ENCODE assay signal across 1 cellular context in genomic region chr12:110079477-110080400, GRCh38.
A peak's percentile ranks its signal among the peaks of the same experiment; 100 is the strongest.
TF ChIP-seq lines count a peak whose summit lies in the region.

No MANE protein-coding gene starts in this region.

TF ChIP-seq in K562, 482 proteins besides CTCF, POLR2A, EP300 and RAD21 (continued from another document and continues in another):
- TF ChIP-seq, protein P1, sequence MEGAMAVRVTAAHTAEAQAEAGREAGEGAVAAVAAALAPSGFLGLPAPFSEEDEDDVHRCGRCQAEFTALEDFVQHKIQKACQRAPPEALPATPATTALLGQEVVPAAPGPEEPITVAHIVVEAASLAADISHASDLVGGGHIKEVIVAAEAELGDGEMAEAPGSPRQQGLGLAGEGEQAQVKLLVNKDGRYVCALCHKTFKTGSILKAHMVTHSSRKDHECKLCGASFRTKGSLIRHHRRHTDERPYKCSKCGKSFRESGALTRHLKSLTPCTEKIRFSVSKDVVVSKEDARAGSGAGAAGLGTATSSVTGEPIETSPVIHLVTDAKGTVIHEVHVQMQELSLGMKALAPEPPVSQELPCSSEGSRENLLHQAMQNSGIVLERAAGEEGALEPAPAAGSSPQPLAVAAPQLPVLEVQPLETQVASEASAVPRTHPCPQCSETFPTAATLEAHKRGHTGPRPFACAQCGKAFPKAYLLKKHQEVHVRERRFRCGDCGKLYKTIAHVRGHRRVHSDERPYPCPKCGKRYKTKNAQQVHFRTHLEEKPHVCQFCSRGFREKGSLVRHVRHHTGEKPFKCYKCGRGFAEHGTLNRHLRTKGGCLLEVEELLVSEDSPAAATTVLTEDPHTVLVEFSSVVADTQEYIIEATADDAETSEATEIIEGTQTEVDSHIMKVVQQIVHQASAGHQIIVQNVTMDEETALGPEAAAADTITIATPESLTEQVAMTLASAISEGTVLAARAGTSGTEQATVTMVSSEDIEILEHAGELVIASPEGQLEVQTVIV (CRISPR knock-in tag; IDR thresholded peaks at IDR 0.05; ENCODE audit: borderline replicate concordance) = no peak
- no peak for TF ChIP-seq ZNF165 (CRISPR knock-in tag; IDR thresholded peaks at IDR 0.05; ENCODE audit: borderline replicate concordance)
- peak; percentile 9; the same call in 1 of the 2 replicates for TF ChIP-seq MAFF (IDR thresholded peaks at IDR 0.05; ENCODE audit: low read length)
- TF ChIP-seq, protein P2, sequence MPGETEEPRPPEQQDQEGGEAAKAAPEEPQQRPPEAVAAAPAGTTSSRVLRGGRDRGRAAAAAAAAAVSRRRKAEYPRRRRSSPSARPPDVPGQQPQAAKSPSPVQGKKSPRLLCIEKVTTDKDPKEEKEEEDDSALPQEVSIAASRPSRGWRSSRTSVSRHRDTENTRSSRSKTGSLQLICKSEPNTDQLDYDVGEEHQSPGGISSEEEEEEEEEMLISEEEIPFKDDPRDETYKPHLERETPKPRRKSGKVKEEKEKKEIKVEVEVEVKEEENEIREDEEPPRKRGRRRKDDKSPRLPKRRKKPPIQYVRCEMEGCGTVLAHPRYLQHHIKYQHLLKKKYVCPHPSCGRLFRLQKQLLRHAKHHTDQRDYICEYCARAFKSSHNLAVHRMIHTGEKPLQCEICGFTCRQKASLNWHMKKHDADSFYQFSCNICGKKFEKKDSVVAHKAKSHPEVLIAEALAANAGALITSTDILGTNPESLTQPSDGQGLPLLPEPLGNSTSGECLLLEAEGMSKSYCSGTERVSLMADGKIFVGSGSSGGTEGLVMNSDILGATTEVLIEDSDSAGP (CRISPR knock-in tag; IDR thresholded peaks at IDR 0.05) = 0 out of 2 replicates have a peak, but pooled peaks have one; percentile 21
- TF ChIP-seq, protein P3, sequence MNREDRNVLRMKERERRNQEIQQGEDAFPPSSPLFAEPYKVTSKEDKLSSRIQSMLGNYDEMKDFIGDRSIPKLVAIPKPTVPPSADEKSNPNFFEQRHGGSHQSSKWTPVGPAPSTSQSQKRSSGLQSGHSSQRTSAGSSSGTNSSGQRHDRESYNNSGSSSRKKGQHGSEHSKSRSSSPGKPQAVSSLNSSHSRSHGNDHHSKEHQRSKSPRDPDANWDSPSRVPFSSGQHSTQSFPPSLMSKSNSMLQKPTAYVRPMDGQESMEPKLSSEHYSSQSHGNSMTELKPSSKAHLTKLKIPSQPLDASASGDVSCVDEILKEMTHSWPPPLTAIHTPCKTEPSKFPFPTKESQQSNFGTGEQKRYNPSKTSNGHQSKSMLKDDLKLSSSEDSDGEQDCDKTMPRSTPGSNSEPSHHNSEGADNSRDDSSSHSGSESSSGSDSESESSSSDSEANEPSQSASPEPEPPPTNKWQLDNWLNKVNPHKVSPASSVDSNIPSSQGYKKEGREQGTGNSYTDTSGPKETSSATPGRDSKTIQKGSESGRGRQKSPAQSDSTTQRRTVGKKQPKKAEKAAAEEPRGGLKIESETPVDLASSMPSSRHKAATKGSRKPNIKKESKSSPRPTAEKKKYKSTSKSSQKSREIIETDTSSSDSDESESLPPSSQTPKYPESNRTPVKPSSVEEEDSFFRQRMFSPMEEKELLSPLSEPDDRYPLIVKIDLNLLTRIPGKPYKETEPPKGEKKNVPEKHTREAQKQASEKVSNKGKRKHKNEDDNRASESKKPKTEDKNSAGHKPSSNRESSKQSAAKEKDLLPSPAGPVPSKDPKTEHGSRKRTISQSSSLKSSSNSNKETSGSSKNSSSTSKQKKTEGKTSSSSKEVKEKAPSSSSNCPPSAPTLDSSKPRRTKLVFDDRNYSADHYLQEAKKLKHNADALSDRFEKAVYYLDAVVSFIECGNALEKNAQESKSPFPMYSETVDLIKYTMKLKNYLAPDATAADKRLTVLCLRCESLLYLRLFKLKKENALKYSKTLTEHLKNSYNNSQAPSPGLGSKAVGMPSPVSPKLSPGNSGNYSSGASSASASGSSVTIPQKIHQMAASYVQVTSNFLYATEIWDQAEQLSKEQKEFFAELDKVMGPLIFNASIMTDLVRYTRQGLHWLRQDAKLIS (CRISPR knock-in tag; IDR thresholded peaks at IDR 0.05) = peak; percentile 96
- no peak for TF ChIP-seq ZFPM2 (CRISPR knock-in tag; IDR thresholded peaks at IDR 0.05)
- TF ChIP-seq, protein P4, sequence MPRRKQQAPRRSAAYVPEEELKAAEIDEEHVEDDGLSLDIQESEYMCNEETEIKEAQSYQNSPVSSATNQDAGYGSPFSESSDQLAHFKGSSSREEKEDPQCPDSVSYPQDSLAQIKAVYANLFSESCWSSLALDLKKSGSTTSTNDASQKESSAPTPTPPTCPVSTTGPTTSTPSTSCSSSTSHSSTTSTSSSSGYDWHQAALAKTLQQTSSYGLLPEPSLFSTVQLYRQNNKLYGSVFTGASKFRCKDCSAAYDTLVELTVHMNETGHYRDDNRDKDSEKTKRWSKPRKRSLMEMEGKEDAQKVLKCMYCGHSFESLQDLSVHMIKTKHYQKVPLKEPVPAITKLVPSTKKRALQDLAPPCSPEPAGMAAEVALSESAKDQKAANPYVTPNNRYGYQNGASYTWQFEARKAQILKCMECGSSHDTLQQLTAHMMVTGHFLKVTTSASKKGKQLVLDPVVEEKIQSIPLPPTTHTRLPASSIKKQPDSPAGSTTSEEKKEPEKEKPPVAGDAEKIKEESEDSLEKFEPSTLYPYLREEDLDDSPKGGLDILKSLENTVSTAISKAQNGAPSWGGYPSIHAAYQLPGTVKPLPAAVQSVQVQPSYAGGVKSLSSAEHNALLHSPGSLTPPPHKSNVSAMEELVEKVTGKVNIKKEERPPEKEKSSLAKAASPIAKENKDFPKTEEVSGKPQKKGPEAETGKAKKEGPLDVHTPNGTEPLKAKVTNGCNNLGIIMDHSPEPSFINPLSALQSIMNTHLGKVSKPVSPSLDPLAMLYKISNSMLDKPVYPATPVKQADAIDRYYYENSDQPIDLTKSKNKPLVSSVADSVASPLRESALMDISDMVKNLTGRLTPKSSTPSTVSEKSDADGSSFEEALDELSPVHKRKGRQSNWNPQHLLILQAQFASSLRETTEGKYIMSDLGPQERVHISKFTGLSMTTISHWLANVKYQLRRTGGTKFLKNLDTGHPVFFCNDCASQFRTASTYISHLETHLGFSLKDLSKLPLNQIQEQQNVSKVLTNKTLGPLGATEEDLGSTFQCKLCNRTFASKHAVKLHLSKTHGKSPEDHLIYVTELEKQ (CRISPR knock-in tag; IDR thresholded peaks at IDR 0.05) = no peak
- no peak for TF ChIP-seq YBX1 (IDR thresholded peaks at IDR 0.05)
- no peak for TF ChIP-seq FOXP4 (CRISPR knock-in tag; IDR thresholded peaks at IDR 0.05; ENCODE audit: borderline replicate concordance)
- TF ChIP-seq RBM22 (IDR thresholded peaks at IDR 0.05; ENCODE audit: low read depth, low read length, poor library complexity, severe bottlenecking) = no peak
- no peak for TF ChIP-seq ELF2 (CRISPR knock-in tag; IDR thresholded peaks at IDR 0.05)
- TF ChIP-seq ZNF507 (tag; conservative IDR thresholded peaks at IDR 0.05) = no peak
- no peak for TF ChIP-seq IRF2 (CRISPR knock-in tag; IDR thresholded peaks at IDR 0.05)
- TF ChIP-seq, protein P5, sequence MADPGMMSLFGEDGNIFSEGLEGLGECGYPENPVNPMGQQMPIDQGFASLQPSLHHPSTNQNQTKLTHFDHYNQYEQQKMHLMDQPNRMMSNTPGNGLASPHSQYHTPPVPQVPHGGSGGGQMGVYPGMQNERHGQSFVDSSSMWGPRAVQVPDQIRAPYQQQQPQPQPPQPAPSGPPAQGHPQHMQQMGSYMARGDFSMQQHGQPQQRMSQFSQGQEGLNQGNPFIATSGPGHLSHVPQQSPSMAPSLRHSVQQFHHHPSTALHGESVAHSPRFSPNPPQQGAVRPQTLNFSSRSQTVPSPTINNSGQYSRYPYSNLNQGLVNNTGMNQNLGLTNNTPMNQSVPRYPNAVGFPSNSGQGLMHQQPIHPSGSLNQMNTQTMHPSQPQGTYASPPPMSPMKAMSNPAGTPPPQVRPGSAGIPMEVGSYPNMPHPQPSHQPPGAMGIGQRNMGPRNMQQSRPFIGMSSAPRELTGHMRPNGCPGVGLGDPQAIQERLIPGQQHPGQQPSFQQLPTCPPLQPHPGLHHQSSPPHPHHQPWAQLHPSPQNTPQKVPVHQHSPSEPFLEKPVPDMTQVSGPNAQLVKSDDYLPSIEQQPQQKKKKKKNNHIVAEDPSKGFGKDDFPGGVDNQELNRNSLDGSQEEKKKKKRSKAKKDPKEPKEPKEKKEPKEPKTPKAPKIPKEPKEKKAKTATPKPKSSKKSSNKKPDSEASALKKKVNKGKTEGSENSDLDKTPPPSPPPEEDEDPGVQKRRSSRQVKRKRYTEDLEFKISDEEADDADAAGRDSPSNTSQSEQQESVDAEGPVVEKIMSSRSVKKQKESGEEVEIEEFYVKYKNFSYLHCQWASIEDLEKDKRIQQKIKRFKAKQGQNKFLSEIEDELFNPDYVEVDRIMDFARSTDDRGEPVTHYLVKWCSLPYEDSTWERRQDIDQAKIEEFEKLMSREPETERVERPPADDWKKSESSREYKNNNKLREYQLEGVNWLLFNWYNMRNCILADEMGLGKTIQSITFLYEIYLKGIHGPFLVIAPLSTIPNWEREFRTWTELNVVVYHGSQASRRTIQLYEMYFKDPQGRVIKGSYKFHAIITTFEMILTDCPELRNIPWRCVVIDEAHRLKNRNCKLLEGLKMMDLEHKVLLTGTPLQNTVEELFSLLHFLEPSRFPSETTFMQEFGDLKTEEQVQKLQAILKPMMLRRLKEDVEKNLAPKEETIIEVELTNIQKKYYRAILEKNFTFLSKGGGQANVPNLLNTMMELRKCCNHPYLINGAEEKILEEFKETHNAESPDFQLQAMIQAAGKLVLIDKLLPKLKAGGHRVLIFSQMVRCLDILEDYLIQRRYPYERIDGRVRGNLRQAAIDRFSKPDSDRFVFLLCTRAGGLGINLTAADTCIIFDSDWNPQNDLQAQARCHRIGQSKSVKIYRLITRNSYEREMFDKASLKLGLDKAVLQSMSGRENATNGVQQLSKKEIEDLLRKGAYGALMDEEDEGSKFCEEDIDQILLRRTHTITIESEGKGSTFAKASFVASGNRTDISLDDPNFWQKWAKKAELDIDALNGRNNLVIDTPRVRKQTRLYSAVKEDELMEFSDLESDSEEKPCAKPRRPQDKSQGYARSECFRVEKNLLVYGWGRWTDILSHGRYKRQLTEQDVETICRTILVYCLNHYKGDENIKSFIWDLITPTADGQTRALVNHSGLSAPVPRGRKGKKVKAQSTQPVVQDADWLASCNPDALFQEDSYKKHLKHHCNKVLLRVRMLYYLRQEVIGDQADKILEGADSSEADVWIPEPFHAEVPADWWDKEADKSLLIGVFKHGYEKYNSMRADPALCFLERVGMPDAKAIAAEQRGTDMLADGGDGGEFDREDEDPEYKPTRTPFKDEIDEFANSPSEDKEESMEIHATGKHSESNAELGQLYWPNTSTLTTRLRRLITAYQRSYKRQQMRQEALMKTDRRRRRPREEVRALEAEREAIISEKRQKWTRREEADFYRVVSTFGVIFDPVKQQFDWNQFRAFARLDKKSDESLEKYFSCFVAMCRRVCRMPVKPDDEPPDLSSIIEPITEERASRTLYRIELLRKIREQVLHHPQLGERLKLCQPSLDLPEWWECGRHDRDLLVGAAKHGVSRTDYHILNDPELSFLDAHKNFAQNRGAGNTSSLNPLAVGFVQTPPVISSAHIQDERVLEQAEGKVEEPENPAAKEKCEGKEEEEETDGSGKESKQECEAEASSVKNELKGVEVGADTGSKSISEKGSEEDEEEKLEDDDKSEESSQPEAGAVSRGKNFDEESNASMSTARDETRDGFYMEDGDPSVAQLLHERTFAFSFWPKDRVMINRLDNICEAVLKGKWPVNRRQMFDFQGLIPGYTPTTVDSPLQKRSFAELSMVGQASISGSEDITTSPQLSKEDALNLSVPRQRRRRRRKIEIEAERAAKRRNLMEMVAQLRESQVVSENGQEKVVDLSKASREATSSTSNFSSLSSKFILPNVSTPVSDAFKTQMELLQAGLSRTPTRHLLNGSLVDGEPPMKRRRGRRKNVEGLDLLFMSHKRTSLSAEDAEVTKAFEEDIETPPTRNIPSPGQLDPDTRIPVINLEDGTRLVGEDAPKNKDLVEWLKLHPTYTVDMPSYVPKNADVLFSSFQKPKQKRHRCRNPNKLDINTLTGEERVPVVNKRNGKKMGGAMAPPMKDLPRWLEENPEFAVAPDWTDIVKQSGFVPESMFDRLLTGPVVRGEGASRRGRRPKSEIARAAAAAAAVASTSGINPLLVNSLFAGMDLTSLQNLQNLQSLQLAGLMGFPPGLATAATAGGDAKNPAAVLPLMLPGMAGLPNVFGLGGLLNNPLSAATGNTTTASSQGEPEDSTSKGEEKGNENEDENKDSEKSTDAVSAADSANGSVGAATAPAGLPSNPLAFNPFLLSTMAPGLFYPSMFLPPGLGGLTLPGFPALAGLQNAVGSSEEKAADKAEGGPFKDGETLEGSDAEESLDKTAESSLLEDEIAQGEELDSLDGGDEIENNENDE (IDR thresholded peaks at IDR 0.05; ENCODE audit: low read depth, low read length) = no peak
- TF ChIP-seq NCOR1 (IDR thresholded peaks at IDR 0.05) = peak; percentile 71
- TF ChIP-seq RBFOX2 (IDR thresholded peaks at IDR 0.05; ENCODE audit: low read depth, low read length) = peak; percentile 66
- TF ChIP-seq ZNF561 (CRISPR knock-in tag; conservative IDR thresholded peaks at IDR 0.05) = no peak
- peak; percentile 87 for TF ChIP-seq ZNF583 (CRISPR knock-in tag; IDR thresholded peaks at IDR 0.05)
- TF ChIP-seq RBM34 (IDR thresholded peaks at IDR 0.05; ENCODE audit: borderline replicate concordance, insufficient read depth, low read length) = no peak
- TF ChIP-seq CBFA2T2 (conservative IDR thresholded peaks at IDR 0.05) = no peak; the same call in 1 of the 2 replicates
- no peak for TF ChIP-seq CTBP1 (IDR thresholded peaks at IDR 0.05; ENCODE audit: borderline replicate concordance)
- peak; percentile 62 for TF ChIP-seq BHLHE40 (IDR thresholded peaks at IDR 0.05; ENCODE audit: low read length)
- TF ChIP-seq ZNF12 (CRISPR knock-in tag; IDR thresholded peaks at IDR 0.05) = no peak
- no peak for TF ChIP-seq BMI1 (IDR thresholded peaks at IDR 0.05; ENCODE audit: low read length)
- TF ChIP-seq MTA1 (IDR thresholded peaks at IDR 0.05; ENCODE audit: borderline replicate concordance) = peak; percentile 15; the same call in 1 of the 2 replicates
- TF ChIP-seq ZFP30 (CRISPR knock-in tag; IDR thresholded peaks at IDR 0.05; ENCODE audit: borderline replicate concordance) = no peak
- no peak for TF ChIP-seq ZNF695 (CRISPR knock-in tag; IDR thresholded peaks at IDR 0.05)
- no peak for TF ChIP-seq PURB (CRISPR knock-in tag; IDR thresholded peaks at IDR 0.05; ENCODE audit: low read depth)
